ENCODE assay signal across 8 cellular contexts in genomic region chr4:6633091-6633906, GRCh38. TPM values are rescaled to one million over a fixed set of nuclear protein-coding genes. Genes with fewer than 3 reads are reported as not detected.
DNase-seq lines count a peak whose midpoint lies in the region; ATAC-seq and TF ChIP-seq lines count a peak whose summit lies in the region.
"Had no signal": no experiment of that assay in that cellular context is flagged by ENCODE, and none has a peak within 500 bp of the region (broad histone marks: within the 10 kb centered on the region; RNA-seq: fewer than 3 reads in every experiment).

No MANE protein-coding gene starts in this region.

- no peaks in the 10 kb centered on the region for H3K27me3 ChIP-seq in HL-60 (ENCODE audit: insufficient read depth, poor library complexity, severe bottlenecking)
- H3K27me3 ChIP-seq in psoas muscle (ENCODE audit: insufficient read depth in 3 of 3, low read length in 2 of 3): no peaks in the 10 kb centered on the region

- H3K36me3 ChIP-seq in psoas muscle (ENCODE audit: insufficient read depth in 1 of 2, low read depth in 1 of 2): no peaks in the 10 kb centered on the region

- CTCF ChIA-PET in activated CD8-positive, alpha-beta T cell treated with anti-CD3 and anti-CD28 coated beads, Interleukin-2, amount 10 ng/mL, durations not matched to agents 7 days and 5 days (lab: Charles Lee): no interaction called here

- no peaks in the 10 kb centered on the region for H3K9me3 Mint-ChIP-seq in activated CD8-positive, alpha-beta T cell treated with anti-CD3 and anti-CD28 coated beads, Interleukin-2, amount 10 ng/mL, durations not matched to agents 7 days and 5 days (ENCODE audit: insufficient read depth)

- no peaks in the 10 kb centered on the region for H3K36me3 Mint-ChIP-seq in activated CD8-positive, alpha-beta T cell treated with anti-CD3 and anti-CD28 coated beads, Interleukin-2, amount 10 ng/mL, durations not matched to agents 7 days and 5 days (ENCODE audit: low read depth)

- no peak for ATAC-seq in activated CD8-positive, alpha-beta T cell treated with anti-CD3 and anti-CD28 coated beads, Interleukin-2, amount 10 ng/mL, durations not matched to agents 7 days and 5 days
- ATAC-seq in psoas muscle: peak; percentile 42 to 92 (median 80)
- no peak for ATAC-seq in GM21528 (IDR thresholded peaks at IDR 0.05; ENCODE audit: low FRiP score, unreplicated experiment)
- ATAC-seq in HG02970 (IDR thresholded peaks at IDR 0.05; ENCODE audit: low FRiP score, unreplicated experiment): no peak
- ATAC-seq: left lobe of liver had no signal

- H3K27ac ChIP-seq in HL-60 (replicated peaks) (peak overlapping the region; percentile 52), psoas muscle (no peak overlapping the region)

- no peaks in the 10 kb centered on the region for H3K9me3 ChIP-seq in psoas muscle

- intact Hi-C loops in psoas muscle (cut with DNase I): no loop called here

- H3K27ac Mint-ChIP-seq in activated CD8-positive, alpha-beta T cell treated with anti-CD3 and anti-CD28 coated beads, Interleukin-2, amount 10 ng/mL, durations not matched to agents 7 days and 5 days: peak overlapping the region; percentile 34

- peaks cover 4% of the 10 kb centered on the region for H3K4me1 ChIP-seq in psoas muscle

- WGBS in psoas muscle, 3 donors: 50 to 64% (median 55%) methylated on average over 10 of the region's 10 CpGs

- H3K4me3 Mint-ChIP-seq in activated CD8-positive, alpha-beta T cell treated with anti-CD3 and anti-CD28 coated beads, Interleukin-2, amount 10 ng/mL, durations not matched to agents 7 days and 5 days: no peak overlapping the region

- POLR2A ChIA-PET in activated CD8-positive, alpha-beta T cell treated with anti-CD3 and anti-CD28 coated beads, Interleukin-2, amount 10 ng/mL, durations not matched to agents 7 days and 5 days (lab: Charles Lee): no interaction called here

- H3K4me1 Mint-ChIP-seq in activated CD8-positive, alpha-beta T cell treated with anti-CD3 and anti-CD28 coated beads, Interleukin-2, amount 10 ng/mL, durations not matched to agents 7 days and 5 days (ENCODE audit: low read depth): peaks cover 7% of the 10 kb centered on the region

- no peaks in the 10 kb centered on the region for H3K27me3 Mint-ChIP-seq in activated CD8-positive, alpha-beta T cell treated with anti-CD3 and anti-CD28 coated beads, Interleukin-2, amount 10 ng/mL, durations not matched to agents 7 days and 5 days (ENCODE audit: low read depth)

- no peak overlapping the region for H3K4me3 ChIP-seq in HL-60 (replicated peaks; ENCODE audit: insufficient read depth, low read length)
- no peak overlapping the region for H3K4me3 ChIP-seq in psoas muscle

- peak; percentile 76 to 92 for DNase-seq in HL-60 (ENCODE audit: low read depth in 1 of 2, low spot score in 1 of 2)
- DNase-seq in NCI-H460 (ENCODE audit: extremely low read depth, low read depth): peak; percentile 36
- no peak for DNase-seq in activated CD8-positive, alpha-beta T cell treated with anti-CD3 and anti-CD28 coated beads, Interleukin-2, amount 10 ng/mL, durations not matched to agents 7 days and 5 days
- peak; percentile 32 to 73 for DNase-seq in psoas muscle
- DNase-seq in activated T-cell treated with anti-CD3 and anti-CD28 coated beads, Interleukin-2, amount 50 U/mL, for 1 hour: no peak

- TF ChIP-seq CTCF in HL-60 (IDR thresholded peaks at IDR 0.05; ENCODE audit: insufficient read depth, low read length): no peak
- no peak for TF ChIP-seq CTCF in psoas muscle (IDR thresholded peaks at IDR 0.05)

RNA-seq across cellular contexts. Expression of gene MRFAP1, which starts 7.2 kb away (rescaled TPM):
- total RNA-seq in NCI-H460 (2014; rRNA removed; shearing (Covaris generic)): 64.5 and 96.1 TPM in 2 replicates
- polyA plus RNA-seq in NCI-H460 (2014; cell fraction: nucleus; rRNA removed): 60.8 and 81.5 TPM in 2 replicates
- total RNA-seq in activated CD8-positive, alpha-beta T cell treated with anti-CD3 and anti-CD28 coated beads, Interleukin-2, amount 10 ng/mL, durations not matched to agents 7 days and 5 days: 100 to 1,000 TPM; 105 TPM
- 100 to 1,000 TPM; 216 to 300 (median 250) TPM for total RNA-seq in psoas muscle
- polyA plus RNA-seq in psoas muscle: 100 to 1,000 TPM; 300 to 539 (median 398) TPM

RNA-seq across cellular contexts. Expression of gene MAN2B2, which starts 58.3 kb away (rescaled TPM):
- 5.9 and 6.2 TPM in 2 replicates for total RNA-seq in NCI-H460 (2014; rRNA removed; shearing (Covaris generic))
- 9.1 and 12.7 TPM in 2 replicates for polyA plus RNA-seq in NCI-H460 (2014; cell fraction: nucleus; rRNA removed)
- 10 to 100 TPM; 27.6 to 29.1 TPM for total RNA-seq in activated CD8-positive, alpha-beta T cell treated with anti-CD3 and anti-CD28 coated beads, Interleukin-2, amount 10 ng/mL, durations not matched to agents 7 days and 5 days
- 1 to 10 TPM; 3.0 to 6.6 (median 3.9) TPM for total RNA-seq in psoas muscle
- polyA plus RNA-seq in psoas muscle: 1 to 10 TPM; 1.8 to 3.2 (median 2.7) TPM

Comparison
In these comparisons a context has a peak if more than half of its experiments do, and no peak if none do; other contexts are left out.
1. DNase-seq: peak in HL-60 (2 of 2), NCI-H460 (single experiment) and psoas muscle (2 of 2); none in activated CD8-positive, alpha-beta T cell treated with anti-CD3 and anti-CD28 coated beads, Interleukin-2, amount 10 ng/mL, durations not matched to agents 7 days and 5 days (single experiment) and activated T-cell treated with anti-CD3 and anti-CD28 coated beads, Interleukin-2, amount 50 U/mL, for 1 hour (single experiment).
2. ATAC-seq: peak in psoas muscle (4 of 4); none in activated CD8-positive, alpha-beta T cell treated with anti-CD3 and anti-CD28 coated beads, Interleukin-2, amount 10 ng/mL, durations not matched to agents 7 days and 5 days (single experiment), GM21528 (single experiment) and HG02970 (single experiment).